In genomic region chr14:101594511-101595148, GRCh38 we compare ENCODE assay signal across 22 cellular contexts. TPM values are rescaled to one million over a fixed set of nuclear protein-coding genes. Genes with fewer than 3 reads are reported as not detected.
A peak's percentile ranks its signal among the peaks of the same experiment; 100 is the strongest.
DNase-seq lines count a peak whose midpoint lies in the region; ATAC-seq and TF ChIP-seq lines count a peak whose summit lies in the region.
"Had no signal": no experiment of that assay in that cellular context is flagged by ENCODE, and none has a peak within 500 bp of the region (broad histone marks: within the 10 kb centered on the region; RNA-seq: fewer than 3 reads in every experiment).

No MANE protein-coding gene starts in this region.

- no peaks in the 10 kb centered on the region for H3K27me3 ChIP-seq in CD8-positive, alpha-beta memory T cell (ENCODE audit: insufficient read depth, low read length, poor library complexity, severe bottlenecking)
- H3K27me3 ChIP-seq in osteoblast (ENCODE audit: insufficient read depth, low read length) (no peaks in the 10 kb centered on the region), body of pancreas (no peaks in the 10 kb centered on the region)
- H3K27me3 ChIP-seq: SJSA1 had no signal

- H3K36me3 Mint-ChIP-seq in activated naive CD8-positive, alpha-beta T cell, result no peaks in the 10 kb centered on the region
- peaks cover 14% of the 10 kb centered on the region for H3K36me3 Mint-ChIP-seq in activated naive CD8-positive, alpha-beta T cell treated with anti-CD3 and anti-CD28 coated beads for 36 hours
- no peaks in the 10 kb centered on the region for H3K36me3 Mint-ChIP-seq in CD8-positive, alpha-beta memory T cell
- peaks cover 6% of the 10 kb centered on the region for H3K36me3 Mint-ChIP-seq in effector memory CD8-positive, alpha-beta T cell (ENCODE audit: insufficient read depth)

- TF ChIP-seq CTCF in osteoblast (IDR thresholded peaks at IDR 0.05; ENCODE audit: extremely low read depth, low read depth, low read length), result no peak
- TF ChIP-seq CTCF in body of pancreas (IDR thresholded peaks at IDR 0.05), result no peak

- H3K4me3 Mint-ChIP-seq in activated naive CD8-positive, alpha-beta T cell, result no peak overlapping the region
- no peak overlapping the region for H3K4me3 Mint-ChIP-seq in activated naive CD8-positive, alpha-beta T cell treated with anti-CD3 and anti-CD28 coated beads for 36 hours
- no peak overlapping the region for H3K4me3 Mint-ChIP-seq in CD8-positive, alpha-beta memory T cell
- no peak overlapping the region for H3K4me3 Mint-ChIP-seq in effector memory CD8-positive, alpha-beta T cell

- H3K27ac ChIP-seq in CD8-positive, alpha-beta memory T cell (ENCODE audit: low read depth, low read length), result no peak overlapping the region
- H3K27ac ChIP-seq in osteoblast (ENCODE audit: low read depth, low read length) (no peak overlapping the region), body of pancreas (no peak overlapping the region)
- H3K27ac ChIP-seq: PC-9, SJSA1 had no signal

- POLR2A ChIA-PET in CD8-positive, alpha-beta memory T cell (lab: Charles Lee), result no interaction called here

- no peaks in the 10 kb centered on the region for H3K79me2 ChIP-seq in osteoblast (ENCODE audit: insufficient read depth, low read length)

- no peak for DNase-seq in activated naive CD8-positive, alpha-beta T cell treated with anti-CD3 and anti-CD28 coated beads for 36 hours
- DNase-seq in CD8-positive, alpha-beta memory T cell, result peak in 1 of 5 donors; percentile 35
- DNase-seq in effector memory CD8-positive, alpha-beta T cell, result no peak
- peak; percentile 62 for DNase-seq in osteoblast (ENCODE audit: insufficient read length, low spot score, missing footprints)
- DNase-seq in body of pancreas, result no peak
- DNase-seq in dermis blood vessel endothelial cell, result no peak
- DNase-seq in RPMI8226, result no peak
- DNase-seq: ACHN, AML-193, GF-D8, GOT3, KG1, NCI-H1436, NCI-H2029 treated with DMSO at 0.1 percent for 48 hours, NCI-H510A, NCI-H82 had no signal

- H3K4me3 ChIP-seq in CD8-positive, alpha-beta memory T cell (ENCODE audit: low read length), result no peak overlapping the region
- H3K4me3 ChIP-seq in osteoblast (ENCODE audit: insufficient read depth, low read length) (no peak overlapping the region), body of pancreas (no peak overlapping the region)
- H3K4me3 ChIP-seq: PC-9, SJSA1 had no signal

- peaks cover 46% of the 10 kb centered on the region for H3K4me1 Mint-ChIP-seq in activated naive CD8-positive, alpha-beta T cell (ENCODE audit: low read depth)
- peaks cover 17% of the 10 kb centered on the region for H3K4me1 Mint-ChIP-seq in activated naive CD8-positive, alpha-beta T cell treated with anti-CD3 and anti-CD28 coated beads for 36 hours
- H3K4me1 Mint-ChIP-seq in CD8-positive, alpha-beta memory T cell, result peaks cover 42 to 59% (median 56%) of the 10 kb centered on the region in 3 donors
- peaks cover 39 to 48% of the 10 kb centered on the region in 2 donors for H3K4me1 Mint-ChIP-seq in effector memory CD8-positive, alpha-beta T cell (ENCODE audit: low read depth in 2 of 2)

- H3K27ac Mint-ChIP-seq in activated naive CD8-positive, alpha-beta T cell, result peak overlapping the region; percentile 5
- H3K27ac Mint-ChIP-seq in activated naive CD8-positive, alpha-beta T cell treated with anti-CD3 and anti-CD28 coated beads for 36 hours, result no peak overlapping the region
- H3K27ac Mint-ChIP-seq in CD8-positive, alpha-beta memory T cell, result peak overlapping the region in 6 of 8 donors; percentile 68 to 95 (median 79)
- H3K27ac Mint-ChIP-seq in effector memory CD8-positive, alpha-beta T cell, result peak overlapping the region; percentile 91 to 96

- H3K4me1 ChIP-seq in CD8-positive, alpha-beta memory T cell (ENCODE audit: insufficient read depth, low read length), result peaks cover 36% of the 10 kb centered on the region
- H3K4me1 ChIP-seq in osteoblast (ENCODE audit: insufficient read depth, low read length), result no peaks in the 10 kb centered on the region
- H3K4me1 ChIP-seq in body of pancreas, result no peaks in the 10 kb centered on the region
- H3K4me1 ChIP-seq: SJSA1 had no signal

- H2AFZ ChIP-seq in osteoblast (ENCODE audit: low read length), result no peak overlapping the region
- H2AFZ ChIP-seq: PC-9 had no signal

- H3K36me3 ChIP-seq in CD8-positive, alpha-beta memory T cell (ENCODE audit: insufficient read depth, low read length), result no peaks in the 10 kb centered on the region
- no peaks in the 10 kb centered on the region for H3K36me3 ChIP-seq in osteoblast (ENCODE audit: insufficient read depth, low read length)
- no peaks in the 10 kb centered on the region for H3K36me3 ChIP-seq in body of pancreas (replicated peaks in 1 of 2; ENCODE audit: insufficient read depth in 1 of 2, low read depth in 2 of 2)
- H3K36me3 ChIP-seq: SJSA1 had no signal

- no peak for ATAC-seq in effector memory CD8-positive, alpha-beta T cell (replicated peaks)
- no peak for ATAC-seq in body of pancreas
- ATAC-seq: HepG2 had no signal

- peaks cover 4% of the 10 kb centered on the region for H3K9me3 ChIP-seq in CD8-positive, alpha-beta memory T cell (ENCODE audit: low read length)
- H3K9me3 ChIP-seq in osteoblast (ENCODE audit: low read depth, low read length), result no peaks in the 10 kb centered on the region
- no peaks in the 10 kb centered on the region for H3K9me3 ChIP-seq in body of pancreas
- H3K9me3 ChIP-seq: SJSA1 had no signal

- no peak for TF ChIP-seq POLR2A in body of pancreas (IDR thresholded peaks at IDR 0.05)

- CTCF ChIA-PET in CD8-positive, alpha-beta memory T cell (lab: Charles Lee), result no interaction called here

- no peaks in the 10 kb centered on the region for H4K20me1 ChIP-seq in osteoblast (ENCODE audit: insufficient read depth, low read length)

- H3K27me3 Mint-ChIP-seq in activated naive CD8-positive, alpha-beta T cell, result no peaks in the 10 kb centered on the region
- no peaks in the 10 kb centered on the region for H3K27me3 Mint-ChIP-seq in activated naive CD8-positive, alpha-beta T cell treated with anti-CD3 and anti-CD28 coated beads for 36 hours
- H3K27me3 Mint-ChIP-seq in CD8-positive, alpha-beta memory T cell, result peaks cover 0 to 2% of the 10 kb centered on the region in 2 donors
- H3K27me3 Mint-ChIP-seq in effector memory CD8-positive, alpha-beta T cell, result no peaks in the 10 kb centered on the region

- peaks cover 3% of the 10 kb centered on the region for H3K9me3 Mint-ChIP-seq in activated naive CD8-positive, alpha-beta T cell (ENCODE audit: low read depth)
- H3K9me3 Mint-ChIP-seq in activated naive CD8-positive, alpha-beta T cell treated with anti-CD3 and anti-CD28 coated beads for 36 hours, result peaks cover 12% of the 10 kb centered on the region
- peaks cover 0 to 4% (median 0%) of the 10 kb centered on the region in 5 donors for H3K9me3 Mint-ChIP-seq in CD8-positive, alpha-beta memory T cell
- peaks cover 0 to 8% of the 10 kb centered on the region in 2 donors for H3K9me3 Mint-ChIP-seq in effector memory CD8-positive, alpha-beta T cell

- intact Hi-C loops in body of pancreas (cut with DNase I), result no loop called here

- no peak overlapping the region for H3K4me2 ChIP-seq in osteoblast (ENCODE audit: insufficient read depth, low read length)

- 81 to 86% methylated on average over 7 to 9 of the region's 9 CpGs for WGBS in body of pancreas, 2 donors

RNA-seq across cellular contexts. Expression of gene DIO3, which starts 33.3 kb away (rescaled TPM):
- not detected for total RNA-seq in activated naive CD8-positive, alpha-beta T cell treated with anti-CD3 and anti-CD28 coated beads for 36 hours
- total RNA-seq in CD8-positive, alpha-beta memory T cell, result not detected
- polyA plus RNA-seq in CD8-positive, alpha-beta memory T cell, result not detected
- total RNA-seq in osteoblast, result not detected in 2 replicates
- total RNA-seq in body of pancreas, result 1 to 10 TPM; 1.3 to 2.0 TPM
- not detected in 2 replicates for total RNA-seq in dermis blood vessel endothelial cell
- total RNA-seq: Daoy, HepG2, M059J, SJSA1 had no signal
- polyA plus RNA-seq: HepG2 had no signal
